9 cellular contexts compared by ENCODE assay signal in the genomic region with DNA sequence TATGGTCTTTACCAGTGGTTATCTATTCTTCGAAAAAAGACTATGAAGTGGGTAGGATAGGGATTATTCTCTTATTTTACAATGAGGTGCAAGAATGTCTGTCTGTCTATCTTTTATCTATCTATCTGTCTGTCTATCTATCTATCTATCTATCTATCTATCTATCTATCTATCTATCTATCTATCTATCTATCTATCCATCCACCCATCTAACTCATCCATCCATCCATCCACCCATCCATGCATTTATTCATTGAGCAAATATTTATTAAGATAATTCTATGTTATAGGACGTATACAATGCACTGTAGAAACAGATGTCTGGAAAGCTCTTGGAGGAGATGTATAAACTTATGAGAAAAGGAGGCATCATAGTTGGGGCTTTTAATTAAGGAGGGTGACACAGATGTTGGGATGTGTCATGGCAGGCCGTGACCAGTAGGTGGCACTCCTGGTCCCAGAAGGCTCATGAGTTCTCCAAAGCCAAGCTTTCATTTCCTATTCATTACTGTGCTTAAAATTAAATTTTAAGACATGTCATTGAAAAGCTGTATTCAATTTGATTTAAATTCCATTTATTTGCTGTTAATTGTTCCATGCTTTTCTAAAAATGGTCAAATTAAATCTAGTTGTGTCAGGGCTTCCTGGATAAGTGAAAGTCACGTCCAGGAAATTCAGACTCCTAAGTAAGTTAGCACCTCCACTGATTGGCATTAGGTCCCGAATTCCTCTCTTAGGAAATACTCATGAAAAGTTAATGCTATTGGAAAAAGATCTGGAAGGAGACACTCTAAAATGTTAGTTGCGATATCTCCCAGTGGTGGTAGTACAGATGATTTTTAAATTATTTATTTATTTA.
DNase-seq lines count a peak whose midpoint lies in the region; ATAC-seq and TF ChIP-seq lines count a peak whose summit lies in the region.
"Had no signal": no experiment of that assay in that cellular context is flagged by ENCODE, and none has a peak within 500 bp of the region (broad histone marks: within the 10 kb centered on the region; RNA-seq: fewer than 3 reads in every experiment).

No MANE protein-coding gene starts in this region.

- no peaks in the 10 kb centered on the region for H3K9me3 ChIP-seq in WERI-Rb-1 (ENCODE audit: severe bottlenecking)

- DNase-seq in DMS114 treated with DMSO at 0.1 percent for 48 hours (lab: John Stamatoyannopoulos, UW; ENCODE audit: unreplicated experiment): peak; percentile 19
- DNase-seq in NCI-H1092 (lab: John Stamatoyannopoulos, UW): peak; percentile 18
- peak; percentile 53 for DNase-seq in WERI-Rb-1
- peak; percentile 71 to 74 for DNase-seq in cardiac fibroblast (ENCODE audit: low read depth in 2 of 2)
- peak; percentile 66 for DNase-seq in kidney tubule cell (ENCODE audit: low spot score)
- peak; percentile 39 for DNase-seq in stimulated activated CD4-positive, alpha-beta T cell treated with anti-CD3 and anti-CD28 coated beads, Interleukin-2, amount 100 ng/mL, for 4 hours (ENCODE audit: low read depth)

- H3K27me3 ChIP-seq in WERI-Rb-1 (ENCODE audit: insufficient read depth, low read depth, severe bottlenecking): peaks cover 6% of the 10 kb centered on the region

- TF ChIP-seq CTCF in WERI-Rb-1 (IDR thresholded peaks at IDR 0.05; ENCODE audit: low read depth, low read length) (peak; percentile 86), cardiac fibroblast (IDR thresholded peaks at IDR 0.05; ENCODE audit: low read depth, low read length) (peak; percentile 94)

- ATAC-seq in GM21717 (IDR thresholded peaks at IDR 0.05; ENCODE audit: unreplicated experiment) (peak; percentile 68), GM18858 (IDR thresholded peaks at IDR 0.05; ENCODE audit: unreplicated experiment) (no peak)

- H3K36me3 ChIP-seq in WERI-Rb-1: no peaks in the 10 kb centered on the region

- H3K27ac ChIP-seq in WERI-Rb-1: no peak overlapping the region
- H3K27ac ChIP-seq: epithelial cell of prostate had no signal

- H3K4me3 ChIP-seq in WERI-Rb-1 (ENCODE audit: low read depth, low read length) (no peak overlapping the region), cardiac fibroblast (replicated peaks in 1 of 2; ENCODE audit: low read depth in 2 of 2, low read length in 2 of 2) (no peak overlapping the region)

Comparison
In these comparisons a context has a peak if more than half of its experiments do, and no peak if none do; other contexts are left out.
1. DNase-seq: peak in every context shown above with its lines; median percentile 72 in cardiac fibroblast; 66 in kidney tubule cell; 53 in WERI-Rb-1; 39 in stimulated activated CD4-positive, alpha-beta T cell treated with anti-CD3 and anti-CD28 coated beads, Interleukin-2, amount 100 ng/mL, for 4 hours; 19 in DMS114 treated with DMSO at 0.1 percent for 48 hours; 18 in NCI-H1092.